Comparison of ENCODE assay signal across 9 cellular contexts in genomic region chr1:15352122-15352957, GRCh38. TPM values are rescaled to one million over a fixed set of nuclear protein-coding genes. Genes with fewer than 3 reads are reported as not detected.
DNase-seq lines count a peak whose midpoint lies in the region; ATAC-seq and TF ChIP-seq lines count a peak whose summit lies in the region.
"Had no signal": no experiment of that assay in that cellular context is flagged by ENCODE, and none has a peak within 500 bp of the region (broad histone marks: within the 10 kb centered on the region; RNA-seq: fewer than 3 reads in every experiment).

No MANE protein-coding gene starts in this region.

- H3K9me3 ChIP-seq in H9 (ENCODE audit: control insufficient read depth, low read depth, low read length), result no peaks in the 10 kb centered on the region

- H3K14ac ChIP-seq in H9 (ENCODE audit: insufficient read depth, low read length), result no peak overlapping the region; the same call in 1 of the 2 replicates

- no peak overlapping the region for H3K56ac ChIP-seq in H9 (ENCODE audit: insufficient read length, low read depth, low read length)

- in situ Hi-C loops in Caki2 (cut with HindIII; ENCODE audit: low pct_unique_long_range_greater_than_20kb, low sequenced_read_pairs), result no loop called here

- H4K20me1 ChIP-seq in H9 (ENCODE audit: control insufficient read depth, insufficient read depth, insufficient read length), result no peaks in the 10 kb centered on the region

- TF ChIP-seq POLR2A in NB4 (IDR thresholded peaks at IDR 0.05; ENCODE audit: extremely low read depth, insufficient read length), result no peak

- no peak overlapping the region for H3T11ph ChIP-seq in H9 (ENCODE audit: low read length)

- no peak overlapping the region for H3K4ac ChIP-seq in H9 (ENCODE audit: low read depth, low read length)

- H3K4me2 ChIP-seq in H9 (ENCODE audit: insufficient read depth, insufficient read length, low read length), result no peak overlapping the region

- H3K23ac ChIP-seq in H9 (ENCODE audit: insufficient read length, low read depth, low read length), result no peak overlapping the region

- H3K4me3 Mint-ChIP-seq in endothelial cell (ENCODE audit: unreplicated experiment) (no peak overlapping the region), H9 (no peak overlapping the region)

- no peaks in the 10 kb centered on the region for H3K23me2 ChIP-seq in H9 (ENCODE audit: insufficient read length, low read depth, low read length, poor library complexity, severe bottlenecking)

- H4K91ac ChIP-seq in H9 (ENCODE audit: insufficient read length, low read depth, low read length), result no peak overlapping the region

- H3K79me1 ChIP-seq in H9 (ENCODE audit: insufficient read depth, low read depth, low read length, poor library complexity, severe bottlenecking), result no peaks in the 10 kb centered on the region

- no peak for ATAC-seq in GM18498 (IDR thresholded peaks at IDR 0.05; ENCODE audit: unreplicated experiment)

- H3K9me3 Mint-ChIP-seq in endothelial cell (ENCODE audit: unreplicated experiment), result no peaks in the 10 kb centered on the region
- no peaks in the 10 kb centered on the region for H3K9me3 Mint-ChIP-seq in H9

- peaks cover 2% of the 10 kb centered on the region for H3K27me3 Mint-ChIP-seq in endothelial cell (ENCODE audit: unreplicated experiment)
- peaks cover 12% of the 10 kb centered on the region for H3K27me3 Mint-ChIP-seq in H9 (ENCODE audit: low read depth)

- no peak overlapping the region for H2BK120ac ChIP-seq in H9 (ENCODE audit: low read depth, low read length, poor library complexity, severe bottlenecking)

- TF ChIP-seq CTCF in NB4 (IDR thresholded peaks at IDR 0.05; ENCODE audit: low read depth, low read length), result no peak
- TF ChIP-seq CTCF in endothelial cell (IDR thresholded peaks at IDR 0.05; ENCODE audit: unreplicated experiment), result no peak
- no peak for TF ChIP-seq CTCF in H9 (conservative IDR thresholded peaks at IDR 0.05)

- no peak overlapping the region for H2BK12ac ChIP-seq in H9 (ENCODE audit: insufficient read length, low read depth, low read length)

- H4K5ac ChIP-seq in H9 (ENCODE audit: insufficient read length, low read depth, low read length), result no peak overlapping the region

- no CpG with 5 or more reads among the region's 12 CpGs for WGBS in H9 (ENCODE audit: extremely low coverage, insufficient read length, low lambda C conversion rate)

- no peak overlapping the region for H2AK5ac ChIP-seq in H9 (ENCODE audit: insufficient read length, low read length)

- no peak overlapping the region for H2BK15ac ChIP-seq in H9 (ENCODE audit: low read depth, low read length)

- H3K4me1 Mint-ChIP-seq in endothelial cell (ENCODE audit: unreplicated experiment) (peaks cover 5% of the 10 kb centered on the region), H9 (peaks cover 5 to 18% of the 10 kb centered on the region in 2 experiments)

- no peaks in the 10 kb centered on the region for H3K36me3 Mint-ChIP-seq in endothelial cell (ENCODE audit: low read depth, unreplicated experiment)
- no peaks in the 10 kb centered on the region for H3K36me3 Mint-ChIP-seq in H9 (ENCODE audit: insufficient read depth in 1 of 3, low read depth in 3 of 3)

- H3K4me3 ChIP-seq in NB4 (ENCODE audit: low read depth, low read length), result no peak overlapping the region

- H3K4me1 ChIP-seq in H9 (ENCODE audit: insufficient read depth, low read length), result no peaks in the 10 kb centered on the region

- H2BK20ac ChIP-seq in H9 (ENCODE audit: low read depth, low read length, poor library complexity, severe bottlenecking), result no peak overlapping the region

- H3K27me3 ChIP-seq in H9 (ENCODE audit: insufficient read depth, low read length), result no peaks in the 10 kb centered on the region

- H4K8ac ChIP-seq in H9 (replicated peaks; ENCODE audit: insufficient read length, low read depth, low read length), result no peak overlapping the region

- peak; percentile 83 for DNase-seq in Caki2 (ENCODE audit: low read depth)
- DNase-seq in NB4 (ENCODE audit: low read depth), result peak; percentile 71
- peak; percentile 66 for DNase-seq in activated CD8-positive, alpha-beta memory T cell treated with anti-CD3 and anti-CD28 coated beads, Interleukin-2, amount 50 U/mL, for 48 hours
- DNase-seq in iPS-NIHi11 (ENCODE audit: low spot score), result peak; percentile 54
- DNase-seq in stimulated activated CD8-positive, alpha-beta memory T cell treated with anti-CD3 and anti-CD28 coated beads, Interleukin-7, amount 100 ng/mL, for 1 hour (ENCODE audit: low read depth in 2 of 2), result peak; percentile 8 to 36
- DNase-seq in endothelial cell (ENCODE audit: low spot score), result no peak
- no peak for DNase-seq in H9

- H3K18ac ChIP-seq in H9 (ENCODE audit: insufficient read length, low read depth, low read length), result no peak overlapping the region

- no peaks in the 10 kb centered on the region for H3K79me2 ChIP-seq in H9 (ENCODE audit: insufficient read depth, low read length)

- no peak overlapping the region for H3K9ac ChIP-seq in H9 (ENCODE audit: extremely low read depth, insufficient read length, low read length)

- no peak overlapping the region for H2BK5ac ChIP-seq in H9 (ENCODE audit: insufficient read length, low read length)

- H3K27ac Mint-ChIP-seq in endothelial cell (ENCODE audit: unreplicated experiment) (no peak overlapping the region), H9 (peak overlapping the region in 1 of 3 experiments; percentile 22; a peak in 1 of 7 replicates)

- no peak overlapping the region for H3K27ac ChIP-seq in H9 (ENCODE audit: insufficient read length, low read depth, low read length)
- H3K27ac ChIP-seq: HL-60 had no signal

- no peak overlapping the region for H2AFZ ChIP-seq in H9 (ENCODE audit: low read length)

RNA-seq across cellular contexts. Expression of gene EFHD2, which starts 57.3 kb away (rescaled TPM):
- 70.7 and 81.3 TPM in 2 replicates for total RNA-seq in Caki2 (2014; rRNA removed; shearing (Covaris generic); ENCODE audit: low replicate concordance)
- total RNA-seq in endothelial cell (ENCODE audit: unreplicated experiment), result 6.6 TPM
- total RNA-seq in H9 (2021), result 16.5 and 16.6 TPM in 2 replicates

Comparison
In these comparisons a context has a peak if more than half of its experiments do, and no peak if none do; other contexts are left out.
1. DNase-seq: peak in Caki2 (single experiment), NB4 (single experiment), activated CD8-positive, alpha-beta memory T cell treated with anti-CD3 and anti-CD28 coated beads, Interleukin-2, amount 50 U/mL, for 48 hours (single experiment), iPS-NIHi11 (single experiment) and stimulated activated CD8-positive, alpha-beta memory T cell treated with anti-CD3 and anti-CD28 coated beads, Interleukin-7, amount 100 ng/mL, for 1 hour (2 of 2); none in endothelial cell (single experiment) and H9 (single experiment).